Comparison of ENCODE assay signal across 9 cellular contexts in genomic region chr10:29926649-29927048, GRCh38.
A peak's percentile ranks its signal among the peaks of the same experiment; 100 is the strongest.
DNase-seq lines count a peak whose midpoint lies in the region; ATAC-seq, FAIRE-seq and TF ChIP-seq lines count a peak whose summit lies in the region.
"Had no signal": no experiment of that assay in that cellular context is flagged by ENCODE, and none has a peak within 500 bp of the region (broad histone marks: within the 10 kb centered on the region; RNA-seq: fewer than 3 reads in every experiment).

No MANE protein-coding gene starts in this region.

- no peaks in the 10 kb centered on the region for H3K79me2 ChIP-seq in K562 (ENCODE audit: control insufficient read depth, insufficient read depth, low read length)

- DNase-seq in heart right ventricle, result no peak
- no peak for DNase-seq in right atrium auricular region (ENCODE audit: low spot score)
- DNase-seq in K562 (ENCODE audit: extremely low read depth in 1 of 4, low spot score in 3 of 4), result peak in 1 of 4 experiments; percentile 3
- DNase-seq in kidney epithelial cell (ENCODE audit: low read depth), result no peak
- no peak for DNase-seq in transverse colon
- DNase-seq in GM19240 (ENCODE audit: insufficient read length, low spot score), result no peak
- DNase-seq: activated CD8-positive, alpha-beta T cell treated with anti-CD3 and anti-CD28 coated beads, Interleukin-2, amount 10 ng/mL, durations not matched to agents 7 days and 5 days had no signal

- POLR2A ChIA-PET in K562 (lab: Yijun Ruan, JAX), result no interaction called here

- no peaks in the 10 kb centered on the region for H4K20me1 ChIP-seq in K562 (replicated peaks; ENCODE audit: control insufficient read depth, insufficient read depth, low read length)

- H3K27me3 ChIP-seq in heart right ventricle (no peaks in the 10 kb centered on the region), right atrium auricular region (no peaks in the 10 kb centered on the region), K562 (ENCODE audit: control insufficient read depth in 2 of 2, insufficient read depth in 2 of 2, low read length in 2 of 2) (no peaks in the 10 kb centered on the region; a peak in 2 of 5 replicates), kidney epithelial cell (ENCODE audit: control insufficient read depth, insufficient read depth, low read length) (no peaks in the 10 kb centered on the region), transverse colon (no peaks in the 10 kb centered on the region)

- H3K4me3 ChIP-seq in heart right ventricle (no peak overlapping the region), right atrium auricular region (no peak overlapping the region), K562 (no peak overlapping the region), kidney epithelial cell (ENCODE audit: low read depth, low read length) (no peak overlapping the region), transverse colon (no peak overlapping the region)

- no peak for TF ChIP-seq EP300 in K562 (IDR thresholded peaks at IDR 0.05; ENCODE audit: low read length)
- TF ChIP-seq EP300 in transverse colon (IDR thresholded peaks at IDR 0.05; ENCODE audit: low read depth), result no peak

- no TSS peak for BruUV-seq in K562 (replicated peaks; lab: Mats Ljungman, UMichigan)

- no peak overlapping the region for H3K4me2 ChIP-seq in K562 (ENCODE audit: insufficient read depth, low read length)

- no peaks in the 10 kb centered on the region for H3K9me1 ChIP-seq in K562 (ENCODE audit: control insufficient read depth, insufficient read depth, low read length)

- FAIRE-seq in K562 (lab: Jason Lieb, UNC), result no peak

- intact Hi-C loops in heart right ventricle (cut with DNase I) (loop anchor here in 2 of 10 donors (5.0 to 10.0 kb wide), 2 partner anchors 68 to 76 kb away; no protein-coding TSS in a partner anchor), K562 (cut with micrococcal nuclease) (no loop called here), transverse colon (cut with DNase I; ENCODE audit: low total_unique reads) (no loop called here)

- H3K36me3 ChIP-seq in heart right ventricle (no peaks in the 10 kb centered on the region), right atrium auricular region (no peaks in the 10 kb centered on the region), K562 (ENCODE audit: control insufficient read depth, insufficient read depth, low read length) (no peaks in the 10 kb centered on the region), kidney epithelial cell (ENCODE audit: control insufficient read depth, insufficient read depth, low read length) (no peaks in the 10 kb centered on the region), transverse colon (no peaks in the 10 kb centered on the region)

- H3K4me1 ChIP-seq in heart right ventricle (peaks cover 0 to 6% (median 0%) of the 10 kb centered on the region in 9 donors), right atrium auricular region (no peaks in the 10 kb centered on the region), K562 (replicated peaks in 1 of 2; ENCODE audit: control insufficient read depth in 2 of 2, insufficient read depth in 2 of 2, low read length in 2 of 2) (no peaks in the 10 kb centered on the region), transverse colon (no peaks in the 10 kb centered on the region)

- no peak overlapping the region for H3K9ac ChIP-seq in K562 (ENCODE audit: insufficient read depth in 1 of 2, low read depth in 2 of 2, low read length in 2 of 2)

- TF ChIP-seq POLR2A in K562 (conservative IDR thresholded peaks at IDR 0.05) (no peak), transverse colon (IDR thresholded peaks at IDR 0.05) (no peak), GM18505 (IDR thresholded peaks at IDR 0.05; ENCODE audit: borderline replicate concordance, extremely low read depth, insufficient read depth, insufficient read length) (no peak)

- 67 to 73% methylated on average over 6 of the region's 6 CpGs for WGBS in heart right ventricle, 2 donors
- 0% methylated on average over 6 of the region's 6 CpGs for WGBS in K562 (ENCODE audit: insufficient coverage, low coverage, missing lambda C conversion rate)
- 64 to 65% methylated on average over 5 to 6 of the region's 6 CpGs for WGBS in transverse colon (ENCODE audit: low coverage in 1 of 2), 2 donors

- H3K27ac ChIP-seq in heart right ventricle, result no peak overlapping the region
- no peak overlapping the region for H3K27ac ChIP-seq in right atrium auricular region
- no peak overlapping the region for H3K27ac ChIP-seq in K562 (ENCODE audit: extremely low read depth, low read depth, low read length)
- H3K27ac ChIP-seq in transverse colon, result no peak overlapping the region

- in situ Hi-C loops in K562 (cut with MboI), result no loop called here
- in situ Hi-C loops in transverse colon (cut with MboI; ENCODE audit: low pct_ligation_motif_present in 1 of 4, low pct_unique_long_range_greater_than_20kb in 1 of 4, low sequenced_read_pairs in 3 of 4), result no loop called here

- no peak overlapping the region for H2AFZ ChIP-seq in K562 (ENCODE audit: low read depth, low read length)

- ATAC-seq in heart right ventricle (peak in 1 of 8 donors; percentile 35), K562 (no peak; the same call in 2 of the 3 replicates), HG03280 (IDR thresholded peaks at IDR 0.05; ENCODE audit: unreplicated experiment) (no peak), GM18505 (IDR thresholded peaks at IDR 0.05; ENCODE audit: unreplicated experiment) (no peak)
- ATAC-seq: activated CD8-positive, alpha-beta T cell treated with anti-CD3 and anti-CD28 coated beads, Interleukin-2, amount 10 ng/mL, durations not matched to agents 7 days and 5 days had no signal

- H3K9me3 ChIP-seq in heart right ventricle, result peaks cover 0 to 25% (median 7%) of the 10 kb centered on the region in 11 donors
- no peaks in the 10 kb centered on the region for H3K9me3 ChIP-seq in right atrium auricular region
- no peaks in the 10 kb centered on the region for H3K9me3 ChIP-seq in K562 (replicated peaks; ENCODE audit: control insufficient read depth, insufficient read depth, low read depth, low read length)
- H3K9me3 ChIP-seq in transverse colon, result no peaks in the 10 kb centered on the region

- peak in 1 of 2 experiments; percentile 26; a peak in 2 of 4 replicates for TF ChIP-seq RAD21 in K562 (CRISPR knock-in tag; conservative IDR thresholded peaks at IDR 0.05 in 1 of 2, IDR thresholded peaks at IDR 0.05 in 1 of 2)

- TF ChIP-seq CTCF in heart right ventricle (IDR thresholded peaks at IDR 0.05), result peak in 8 of 9 donors; percentile 16 to 51 (median 37)
- peak in 1 of 2 donors; percentile 55 for TF ChIP-seq CTCF in right atrium auricular region (IDR thresholded peaks at IDR 0.05)
- peak; percentile 26 to 36 (median 31); a peak in 2 of 6 replicates for TF ChIP-seq CTCF in K562 (IDR thresholded peaks at IDR 0.05 in 2 of 3, conservative IDR thresholded peaks at IDR 0.05 in 1 of 3; ENCODE audit: insufficient read depth in 2 of 3, low read depth in 1 of 3, low read length in 3 of 3)
- TF ChIP-seq CTCF in kidney epithelial cell (IDR thresholded peaks at IDR 0.05; ENCODE audit: insufficient read depth, low read length, poor library complexity, severe bottlenecking), result peak; percentile 74
- TF ChIP-seq CTCF in transverse colon (IDR thresholded peaks at IDR 0.05), result peak in 1 of 5 experiments; percentile 3

- CTCF ChIA-PET in K562 (lab: Yijun Ruan, JAX; ENCODE audit: low intra/inter-chr PET ratio), result no interaction called here

TF ChIP-seq in K562, 482 proteins besides CTCF, POLR2A, EP300 and RAD21:
- TF ChIP-seq KDM1A (IDR thresholded peaks at IDR 0.05) (no peak), EGR1 (conservative IDR thresholded peaks at IDR 0.05) (no peak), ZZZ3 (IDR thresholded peaks at IDR 0.05) (no peak), STAT5A (IDR thresholded peaks at IDR 0.05; ENCODE audit: borderline replicate concordance, low read length) (no peak), JUN (IDR thresholded peaks at IDR 0.05; ENCODE audit: borderline replicate concordance, low read depth, low read length) (no peak), JUN (CRISPR knock-in tag; IDR thresholded peaks at IDR 0.05; ENCODE audit: borderline replicate concordance) (no peak), ZNF134 (CRISPR knock-in tag; conservative IDR thresholded peaks at IDR 0.05) (no peak), FOXM1 (IDR thresholded peaks at IDR 0.05; ENCODE audit: low read depth) (no peak), FOXM1 (CRISPR knock-in tag; IDR thresholded peaks at IDR 0.05; ENCODE audit: low read depth) (no peak), ILF3 (IDR thresholded peaks at IDR 0.05; ENCODE audit: borderline replicate concordance) (no peak)
